Comparison of ENCODE assay signal across 1 cellular context in genomic region chr20:63540417-63541186, GRCh38.
TF ChIP-seq lines count a peak whose summit lies in the region.

No MANE protein-coding gene starts in this region.

TF ChIP-seq in K562, 482 proteins besides CTCF, POLR2A, EP300 and RAD21:
- TF ChIP-seq USF1 (CRISPR knock-in tag; IDR thresholded peaks at IDR 0.05) = peak; percentile 80
- TF ChIP-seq E2F6 (IDR thresholded peaks at IDR 0.05; ENCODE audit: borderline replicate concordance in 1 of 2, extremely low read depth in 1 of 2, insufficient read depth in 1 of 2, insufficient read length in 1 of 2, low read depth in 1 of 2, low read length in 1 of 2, poor library complexity in 1 of 2, severe bottlenecking in 1 of 2) = peak in 1 of 2 experiments; percentile 31
- TF ChIP-seq CBX2 (IDR thresholded peaks at IDR 0.05; ENCODE audit: insufficient read depth, low read length, poor library complexity, severe bottlenecking) = no peak
- TF ChIP-seq TFE3 (CRISPR knock-in tag; IDR thresholded peaks at IDR 0.05) = 0 out of 2 replicates have a peak, but pooled peaks have one; percentile 13
- peak; percentile 42 for TF ChIP-seq MAX (CRISPR knock-in tag; IDR thresholded peaks at IDR 0.05)
- TF ChIP-seq SAP30 (IDR thresholded peaks at IDR 0.05; ENCODE audit: borderline replicate concordance, insufficient read depth, low read depth, low read length, poor library complexity, severe bottlenecking) = no peak
- no peak for TF ChIP-seq PHF21A (IDR thresholded peaks at IDR 0.05; ENCODE audit: borderline replicate concordance, low read depth)
- peak; percentile 65; the same call in 1 of the 2 replicates for TF ChIP-seq BHLHE40 (IDR thresholded peaks at IDR 0.05; ENCODE audit: low read length)
- TF ChIP-seq ZBTB33 (CRISPR knock-in tag; IDR thresholded peaks at IDR 0.05) = 0 out of 2 replicates have a peak, but pooled peaks have one; percentile 20
- TF ChIP-seq USF2 (CRISPR knock-in tag; IDR thresholded peaks at IDR 0.05) = peak; percentile 66
TF ChIP-seq in K562: peak in this region for 7.
